In genomic region chr3:77014236-77014635, GRCh38 we compare ENCODE assay signal across 17 cellular contexts. TPM values are rescaled to one million over a fixed set of nuclear protein-coding genes. Genes with fewer than 3 reads are reported as not detected.
"Had no signal": no experiment of that assay in that cellular context is flagged by ENCODE, and none has a peak within 500 bp of the region (broad histone marks: within the 10 kb centered on the region; RNA-seq: fewer than 3 reads in every experiment).

No MANE protein-coding gene starts in this region.

- H3K4me3 Mint-ChIP-seq: activated T-cell treated with anti-CD3 and anti-CD28 coated beads, Interleukin-2, amount 50 U/mL, for 24 hours; mesothelial cell of epicardium; stimulated activated effector memory CD8-positive, alpha-beta T cell treated with anti-CD3 and anti-CD28 coated beads, Interleukin-12 subunit alpha, Interleukin-12 subunit beta, amount 100 ng/mL, for 72 hours; T-helper 2 cell treated with Interferon-gamma antibody and Interleukin-4, amounts not matched to agents 5 μg/mL and 100 μg/mL, for 36 hours had no signal

- H3K9me3 ChIP-seq: neutrophil, transverse colon had no signal

- DNase-seq: activated CD4-positive, alpha-beta T cell treated with anti-CD3 and anti-CD28 coated beads, Interleukin-2, amount 50 U/mL, for 4 hours; activated CD4-positive, CD25-positive, alpha-beta regulatory T cell treated with anti-CD3 and anti-CD28 coated beads, Interleukin-2, amount 50 U/mL, for 72 hours; activated effector memory CD4-positive, alpha-beta T cell treated with anti-CD3 and anti-CD28 coated beads, Interleukin-2, amount 50 U/mL, for 16 hours; activated T-cell treated with anti-CD3 and anti-CD28 coated beads, Interleukin-2, amount 50 U/mL, for 24 hours; foreskin melanocyte; head of caudate nucleus; posterior cingulate gyrus; right cardiac atrium; SW 1271; transverse colon had no signal

- H3K36me3 Mint-ChIP-seq: mesothelial cell of epicardium; stimulated activated effector memory CD8-positive, alpha-beta T cell treated with anti-CD3 and anti-CD28 coated beads, Interleukin-12 subunit alpha, Interleukin-12 subunit beta, amount 100 ng/mL, for 72 hours had no signal

- H3K4me3 ChIP-seq: cardiac muscle cell, transverse colon had no signal

- H3K27me3 Mint-ChIP-seq: activated T-cell treated with anti-CD3 and anti-CD28 coated beads, Interleukin-2, amount 50 U/mL, for 24 hours had no signal

- H3K4me1 Mint-ChIP-seq: stimulated activated effector memory CD8-positive, alpha-beta T cell treated with anti-CD3 and anti-CD28 coated beads, Interleukin-12 subunit alpha, Interleukin-12 subunit beta, amount 100 ng/mL, for 72 hours had no signal

- H3K27me3 ChIP-seq: cardiac muscle cell, neutrophil, transverse colon had no signal

- ATAC-seq: right cardiac atrium; stimulated activated effector memory CD8-positive, alpha-beta T cell treated with anti-CD3 and anti-CD28 coated beads, Interleukin-12 subunit alpha, Interleukin-12 subunit beta, amount 100 ng/mL, for 72 hours had no signal

- H3K4me1 ChIP-seq: transverse colon had no signal

- H3K36me3 ChIP-seq: cardiac muscle cell, neutrophil, transverse colon had no signal

- H3K27ac Mint-ChIP-seq: activated T-cell treated with anti-CD3 and anti-CD28 coated beads, Interleukin-2, amount 50 U/mL, for 24 hours; mesothelial cell of epicardium; stimulated activated effector memory CD8-positive, alpha-beta T cell treated with anti-CD3 and anti-CD28 coated beads, Interleukin-12 subunit alpha, Interleukin-12 subunit beta, amount 100 ng/mL, for 72 hours; T-helper 2 cell treated with Interferon-gamma antibody and Interleukin-4, amounts not matched to agents 5 μg/mL and 100 μg/mL, for 36 hours had no signal

- H3K27ac ChIP-seq: cardiac muscle cell, neutrophil, transverse colon had no signal

RNA-seq across cellular contexts. Expression of gene ROBO2, which starts 25.7 kb away (rescaled TPM):
- total RNA-seq: endothelial cell of umbilical vein, myocyte had no signal
- polyA plus RNA-seq: endothelial cell of umbilical vein had no signal
